Comparison of ENCODE assay signal across 30 cellular contexts in genomic region chr1:221212926-221213325, GRCh38.
"Had no signal": no experiment of that assay in that cellular context is flagged by ENCODE, and none has a peak within 500 bp of the region (broad histone marks: within the 10 kb centered on the region; RNA-seq: fewer than 3 reads in every experiment).

No MANE protein-coding gene starts in this region.

- H3K36me3 ChIP-seq: ascending aorta, breast epithelium, cardiac muscle cell, esophagus muscularis mucosa, gastrocnemius medialis had no signal

- H3K27ac ChIP-seq: ascending aorta, breast epithelium, cardiac muscle cell, coronary artery, dorsolateral prefrontal cortex, esophagus muscularis mucosa, foreskin keratinocyte had no signal

- H3K9me3 Mint-ChIP-seq: activated CD4-positive, alpha-beta memory T cell treated with anti-CD3 and anti-CD28 coated beads for 36 hours; activated CD4-positive, alpha-beta T cell treated with anti-CD3 and anti-CD28 coated beads, Interleukin-2, amount 10 ng/mL, durations not matched to agents 24 days and 14 days; activated naive CD4-positive, alpha-beta T cell treated with anti-CD3 and anti-CD28 coated beads, Interleukin-2, amount 10 ng/mL, durations not matched to agents 7 days and 5 days; central memory CD8-positive, alpha-beta T cell had no signal

- H3K36me3 Mint-ChIP-seq: activated CD4-positive, alpha-beta memory T cell treated with anti-CD3 and anti-CD28 coated beads for 36 hours; activated naive CD4-positive, alpha-beta T cell treated with anti-CD3 and anti-CD28 coated beads, Interleukin-2, amount 10 ng/mL, durations not matched to agents 7 days and 5 days; activated naive CD4-positive, alpha-beta T cell treated with anti-CD3 and anti-CD28 coated beads, Interleukin-2, amount 50 U/mL, for 72 hours; activated naive CD8-positive, alpha-beta T cell treated with anti-CD3 and anti-CD28 coated beads, Interleukin-2, amount 10 ng/mL, durations not matched to agents 7 days and 5 days; brain had no signal

- H3K27me3 Mint-ChIP-seq: activated naive CD4-positive, alpha-beta T cell treated with anti-CD3 and anti-CD28 coated beads, Interleukin-2, amount 10 ng/mL, durations not matched to agents 7 days and 5 days; activated naive CD8-positive, alpha-beta T cell treated with anti-CD3 and anti-CD28 coated beads, Interleukin-2, amount 10 ng/mL, durations not matched to agents 7 days and 5 days; activated T-cell treated with anti-CD3 and anti-CD28 coated beads, Interleukin-2, amount 50 U/mL, for 24 hours had no signal

- H3K4me1 Mint-ChIP-seq: activated CD4-positive, alpha-beta T cell treated with anti-CD3 and anti-CD28 coated beads for 36 hours; activated CD4-positive, alpha-beta T cell treated with anti-CD3 and anti-CD28 coated beads, Interleukin-2, amount 10 ng/mL, durations not matched to agents 24 days and 14 days; activated naive CD4-positive, alpha-beta T cell treated with anti-CD3 and anti-CD28 coated beads, Interleukin-2, amount 10 ng/mL, durations not matched to agents 7 days and 5 days; activated naive CD8-positive, alpha-beta T cell treated with anti-CD3 and anti-CD28 coated beads, Interleukin-2, amount 10 ng/mL, durations not matched to agents 7 days and 5 days; brain; central memory CD8-positive, alpha-beta T cell had no signal

- H3K27me3 ChIP-seq: ascending aorta, breast epithelium, cardiac muscle cell, esophagus muscularis mucosa, foreskin keratinocyte, gastrocnemius medialis had no signal

- H3K27ac Mint-ChIP-seq: activated CD4-positive, alpha-beta memory T cell treated with anti-CD3 and anti-CD28 coated beads for 36 hours; activated CD4-positive, alpha-beta T cell treated with anti-CD3 and anti-CD28 coated beads for 36 hours; activated CD4-positive, alpha-beta T cell treated with anti-CD3 and anti-CD28 coated beads, Interleukin-2, amount 10 ng/mL, durations not matched to agents 24 days and 14 days; activated naive CD4-positive, alpha-beta T cell treated with anti-CD3 and anti-CD28 coated beads, Interleukin-2, amount 10 ng/mL, durations not matched to agents 7 days and 5 days; activated naive CD4-positive, alpha-beta T cell treated with anti-CD3 and anti-CD28 coated beads, Interleukin-2, amount 50 U/mL, for 72 hours; activated naive CD8-positive, alpha-beta T cell treated with anti-CD3 and anti-CD28 coated beads, Interleukin-2, amount 10 ng/mL, durations not matched to agents 7 days and 5 days; activated T-cell treated with anti-CD3 and anti-CD28 coated beads, Interleukin-2, amount 50 U/mL, for 24 hours; activated T-cell treated with anti-CD3 and anti-CD28 coated beads, Interleukin-2, amount 50 U/mL, for 72 hours; brain; dendritic cell treated with granulocyte-macrophage colony-stimulating factor and Interleukin-4, amounts not matched to agents 40 ng/mL and 50 ng/mL, for 4 days; endodermal cell had no signal

- H3K4me1 ChIP-seq: breast epithelium, foreskin keratinocyte, gastrocnemius medialis had no signal

- H3K9me3 ChIP-seq: ascending aorta, breast epithelium, esophagus muscularis mucosa, gastrocnemius medialis had no signal

- ATAC-seq: activated CD4-positive, alpha-beta T cell treated with anti-CD3 and anti-CD28 coated beads for 36 hours; activated naive CD4-positive, alpha-beta T cell treated with anti-CD3 and anti-CD28 coated beads, Interleukin-2, amount 50 U/mL, for 72 hours; activated T-cell treated with anti-CD3 and anti-CD28 coated beads, Interleukin-2, amount 50 U/mL, for 72 hours; foreskin keratinocyte; gastrocnemius medialis had no signal

- H3K4me3 ChIP-seq: ascending aorta, breast epithelium, cardiac muscle cell, coronary artery, dorsolateral prefrontal cortex, esophagus muscularis mucosa, gastrocnemius medialis had no signal

- H3K4me3 Mint-ChIP-seq: activated CD4-positive, alpha-beta memory T cell treated with anti-CD3 and anti-CD28 coated beads for 36 hours; activated CD4-positive, alpha-beta T cell treated with anti-CD3 and anti-CD28 coated beads for 36 hours; activated CD4-positive, alpha-beta T cell treated with anti-CD3 and anti-CD28 coated beads, Interleukin-2, amount 10 ng/mL, durations not matched to agents 24 days and 14 days; activated naive CD4-positive, alpha-beta T cell treated with anti-CD3 and anti-CD28 coated beads, Interleukin-2, amount 10 ng/mL, durations not matched to agents 7 days and 5 days; activated naive CD8-positive, alpha-beta T cell treated with anti-CD3 and anti-CD28 coated beads, Interleukin-2, amount 10 ng/mL, durations not matched to agents 7 days and 5 days; activated T-cell treated with anti-CD3 and anti-CD28 coated beads, Interleukin-2, amount 50 U/mL, for 24 hours; activated T-cell treated with anti-CD3 and anti-CD28 coated beads, Interleukin-2, amount 50 U/mL, for 72 hours; brain; central memory CD8-positive, alpha-beta T cell; dendritic cell treated with granulocyte-macrophage colony-stimulating factor and Interleukin-4, amounts not matched to agents 40 ng/mL and 50 ng/mL, for 4 days; endodermal cell had no signal

- DNase-seq: activated CD4-positive, alpha-beta memory T cell treated with anti-CD3 and anti-CD28 coated beads for 36 hours; activated CD4-positive, alpha-beta T cell treated with anti-CD3 and anti-CD28 coated beads for 36 hours; activated CD4-positive, alpha-beta T cell treated with anti-CD3 and anti-CD28 coated beads, Interleukin-2, amount 10 ng/mL, durations not matched to agents 24 days and 14 days; activated CD4-positive, CD25-positive, alpha-beta regulatory T cell; activated CD4-positive, CD25-positive, alpha-beta regulatory T cell treated with anti-CD3 and anti-CD28 coated beads, Interleukin-2, amount 50 U/mL, for 72 hours; activated CD8-positive, alpha-beta memory T cell treated with anti-CD3 and anti-CD28 coated beads, Interleukin-2, amount 50 U/mL, for 48 hours; activated gamma-delta T cell; activated naive CD4-positive, alpha-beta T cell; activated naive CD4-positive, alpha-beta T cell treated with anti-CD3 and anti-CD28 coated beads, Interleukin-2, amount 10 ng/mL, durations not matched to agents 7 days and 5 days; activated naive CD8-positive, alpha-beta T cell treated with anti-CD3 and anti-CD28 coated beads, Interleukin-2, amount 10 ng/mL, durations not matched to agents 7 days and 5 days; activated T-cell treated with anti-CD3 and anti-CD28 coated beads for 4 hours; activated T-cell treated with anti-CD3 and anti-CD28 coated beads, Interleukin-2, amount 50 U/mL, for 24 hours; activated T-cell treated with anti-CD3 and anti-CD28 coated beads, Interleukin-2, amount 50 U/mL, for 72 hours; dorsolateral prefrontal cortex; effector memory CD4-positive, alpha-beta T cell; endodermal cell; erythroblast; foreskin keratinocyte; gastrocnemius medialis; glutamatergic neuron; T-helper 2 cell had no signal
